10 cellular contexts compared by ENCODE assay signal in the genomic region with DNA sequence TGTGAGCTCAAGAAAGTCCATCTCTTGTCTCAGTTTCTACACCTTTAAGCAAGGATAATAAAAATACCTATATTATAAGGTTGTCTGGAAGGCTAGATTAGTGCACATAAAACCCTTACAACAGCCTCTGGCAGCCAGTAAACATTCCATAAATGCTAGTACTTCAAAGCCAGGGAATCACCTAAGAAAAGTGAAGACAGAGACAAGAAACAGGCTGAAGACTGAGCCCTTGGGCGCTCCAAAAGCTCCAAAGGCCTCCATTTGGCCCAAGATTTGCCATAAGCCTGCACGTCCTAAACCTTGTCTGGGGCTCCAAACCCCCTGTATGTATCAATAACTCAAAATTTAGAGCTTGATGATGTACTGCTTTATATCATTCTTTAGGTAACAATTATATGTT.
"Had no signal": no experiment of that assay in that cellular context is flagged by ENCODE, and none has a peak within 500 bp of the region (broad histone marks: within the 10 kb centered on the region; RNA-seq: fewer than 3 reads in every experiment).

No MANE protein-coding gene starts in this region.

- H3K4me3 ChIP-seq: GM23248, GM23338, HAP-1 had no signal

- ATAC-seq: GM23338, HCT116 had no signal

- H2AFZ ChIP-seq: GM23248, GM23338 had no signal

- H3K27ac ChIP-seq: GM23248 had no signal

- H3K36me3 ChIP-seq: HAP-1 had no signal

- H3K9me3 Mint-ChIP-seq: GM23338, H9, HFFc6 had no signal

- FAIRE-seq: H1 had no signal

- H3K4me3 Mint-ChIP-seq: GM23338, H9, HFFc6 had no signal

- H3K9me3 ChIP-seq: HAP-1 had no signal

- H3K4me2 ChIP-seq: GM23338 had no signal

- H3K9ac ChIP-seq: GM23248 had no signal

- DNase-seq: GM23248, GOT3, H7, H9, HCEC 1CT, HFFc6 had no signal
